Comparison of ENCODE assay signal across 8 cellular contexts in genomic region chr14:50599700-50600444, GRCh38. TPM values are rescaled to one million over a fixed set of nuclear protein-coding genes. Genes with fewer than 3 reads are reported as not detected.
A peak's percentile ranks its signal among the peaks of the same experiment; 100 is the strongest.
DNase-seq lines count a peak whose midpoint lies in the region; ATAC-seq and TF ChIP-seq lines count a peak whose summit lies in the region.

No MANE protein-coding gene starts in this region.

- in situ Hi-C loops in SK-MEL-5 (cut with HindIII; ENCODE audit: low pct_unique_long_range_greater_than_20kb, low sequenced_read_pairs) = loop anchor here (25.0 kb wide), 1 partner anchor 112 kb away; no protein-coding TSS in a partner anchor

- CTCF ChIA-PET in HEK293T (lab: Yijun Ruan, JAX) = interaction anchor here (0.6 to 2.7 kb wide), 8 partner anchors 17 to 260 kb away, joined by 3 to 11 read pairs (median 4); no protein-coding TSS in a partner anchor

- POLR2A ChIA-PET in HEK293T (lab: Yijun Ruan, JAX) = interaction anchor here (0.6 to 1.5 kb wide), 2 partner anchors 39 to 94 kb away, joined by 3 to 4 read pairs; partner anchors contain the start of gene ATL1

- ATAC-seq in GM18867 (IDR thresholded peaks at IDR 0.05; ENCODE audit: unreplicated experiment) (no peak), GM19463 (IDR thresholded peaks at IDR 0.05; ENCODE audit: unreplicated experiment) (no peak), HG03469 (IDR thresholded peaks at IDR 0.05; ENCODE audit: unreplicated experiment) (no peak)

- peak; percentile 15 for DNase-seq in CD1c-positive myeloid dendritic cell (ENCODE audit: extremely low spot score)
- DNase-seq in HEK293T (ENCODE audit: extremely low spot score) = peak; percentile 32
- DNase-seq in SK-MEL-5 (ENCODE audit: low read depth, low spot score) = peak; percentile 67
- peak; percentile 27 for DNase-seq in foreskin melanocyte
- peak; percentile 62 for DNase-seq in renal cortical epithelial cell (ENCODE audit: low read depth)

TF ChIP-seq in HEK293T, 16 proteins besides CTCF, POLR2A, EP300 and RAD21:
- TF ChIP-seq ARNT (IDR thresholded peaks at IDR 0.05) = no peak
- TF ChIP-seq FOXK2 (IDR thresholded peaks at IDR 0.05) = no peak
- TF ChIP-seq FOXM1 (IDR thresholded peaks at IDR 0.05; ENCODE audit: borderline replicate concordance) = no peak
- TF ChIP-seq PKNOX1 (IDR thresholded peaks at IDR 0.05) = peak; percentile 65
- TF ChIP-seq ZNF384 (IDR thresholded peaks at IDR 0.05) = peak; percentile 91
- no peak for TF ChIP-seq FOXA1 (IDR thresholded peaks at IDR 0.05)

RNA-seq across cellular contexts. Expression of gene ATL1, which starts 39.9 kb away (rescaled TPM):
- total RNA-seq in SK-MEL-5 (2014; rRNA removed; shearing (Covaris generic)) = 4.5 and 4.8 TPM in 2 replicates
- 3.8 and 4.9 TPM in 2 replicates for polyA plus RNA-seq in SK-MEL-5 (2015; cell fraction: cytosol; rRNA removed)
- 2.1 and 3.2 TPM in 2 replicates for polyA plus RNA-seq in SK-MEL-5 (2015; cell fraction: nucleus; rRNA removed)
- 3.7 and 10.8 TPM in 2 replicates for total RNA-seq in renal cortical epithelial cell

Comparison
In these comparisons a context has a peak if more than half of its experiments do, and no peak if none do; other contexts are left out.
1. DNase-seq: peak in every context shown above with its lines; median percentile 67 in SK-MEL-5; 62 in renal cortical epithelial cell; 32 in HEK293T; 27 in foreskin melanocyte; 15 in CD1c-positive myeloid dendritic cell.